8 cellular contexts compared by ENCODE assay signal in genomic region chr15:74889882-74890768, GRCh38. TPM values are rescaled to one million over a fixed set of nuclear protein-coding genes. Genes with fewer than 3 reads are reported as not detected.
DNase-seq lines count a peak whose midpoint lies in the region; TF ChIP-seq lines count a peak whose summit lies in the region.

Gene MPI (plus strand): TSS chr15:74890042. CDS start chr15:74890074, 32 bp downstream.

- H3K4me2 ChIP-seq in H9 (ENCODE audit: insufficient read depth, insufficient read length, low read length) = peak within 1 kb of the TSS; percentile 69

- no peak within 1 kb of the TSS for H2BK5ac ChIP-seq in H9 (ENCODE audit: insufficient read length, low read length)

- H4K8ac ChIP-seq in H9 (replicated peaks; ENCODE audit: insufficient read length, low read depth, low read length) = no peak within 1 kb of the TSS

- H3K9me3 Mint-ChIP-seq in H9 = no peaks in the 10 kb centered on the region; a peak in 1 of 5 replicates
- H3K9me3 Mint-ChIP-seq in activated naive CD4-positive, alpha-beta T cell treated with anti-CD3 and anti-CD28 coated beads, Interleukin-2, amount 50 U/mL, for 24 hours = no peaks in the 10 kb centered on the region

- no peak within 1 kb of the TSS for H4K5ac ChIP-seq in H9 (ENCODE audit: insufficient read length, low read depth, low read length)

- peak within 1 kb of the TSS; percentile 86 to 90 for H3K4me3 Mint-ChIP-seq in H9
- peak within 1 kb of the TSS; percentile 95 for H3K4me3 Mint-ChIP-seq in activated naive CD4-positive, alpha-beta T cell treated with anti-CD3 and anti-CD28 coated beads, Interleukin-2, amount 50 U/mL, for 24 hours

- peak within 1 kb of the TSS; percentile 80 to 96 (median 94); a peak in 6 of 7 replicates for H3K27ac Mint-ChIP-seq in H9
- peak within 1 kb of the TSS; percentile 94 for H3K27ac Mint-ChIP-seq in activated naive CD4-positive, alpha-beta T cell treated with anti-CD3 and anti-CD28 coated beads, Interleukin-2, amount 50 U/mL, for 24 hours

- peaks cover 11% of the 10 kb centered on the region for H3K23me2 ChIP-seq in H9 (ENCODE audit: insufficient read length, low read depth, low read length, poor library complexity, severe bottlenecking)

- no peaks in the 10 kb centered on the region for H3K27me3 ChIP-seq in H9 (ENCODE audit: insufficient read depth, low read length)

- no peak within 1 kb of the TSS for H2BK20ac ChIP-seq in H9 (ENCODE audit: low read depth, low read length, poor library complexity, severe bottlenecking)

- H3K14ac ChIP-seq in H9 (ENCODE audit: insufficient read depth, low read length) = peak within 1 kb of the TSS; percentile 80

- no peak for TF ChIP-seq CTCF in H9 (conservative IDR thresholded peaks at IDR 0.05)

- no peaks in the 10 kb centered on the region for H3K4me1 ChIP-seq in H9 (ENCODE audit: insufficient read depth, low read length)

- no CpG with 5 or more reads among the region's 48 CpGs for whole genome bisulfite sequencing in H9 (ENCODE audit: extremely low coverage, insufficient read length, low lambda C conversion rate)

- peak within 1 kb of the TSS; percentile 56 for H3K9ac ChIP-seq in H9 (ENCODE audit: extremely low read depth, insufficient read length, low read length)

- DNase-seq in G401 (ENCODE audit: low spot score) (peak; percentile 90), H9 (peak; percentile 89), MV-4-11 (lab: John Stamatoyannopoulos, UW) (peak; percentile 71), SKM-1 treated with dmso at 0.1 percent for 144 hours (lab: John Stamatoyannopoulos, UW; ENCODE audit: unreplicated experiment) (peak; percentile 79), globus pallidus (ENCODE audit: low spot score) (peak; percentile 83), occipital lobe (lab: John Stamatoyannopoulos, UW) (peak; percentile 81), superior temporal gyrus (ENCODE audit: extremely low spot score) (peak; percentile 93)

- no peak within 1 kb of the TSS for H3K23ac ChIP-seq in H9 (ENCODE audit: insufficient read length, low read depth, low read length)

- H3K36me3 Mint-ChIP-seq in H9 (ENCODE audit: insufficient read depth in 1 of 3, low read depth in 3 of 3) = peaks cover 15 to 34% (median 25%) of the 10 kb centered on the region in 3 experiments; a peak in 6 of 7 replicates
- peaks cover 5% of the 10 kb centered on the region for H3K36me3 Mint-ChIP-seq in activated naive CD4-positive, alpha-beta T cell treated with anti-CD3 and anti-CD28 coated beads, Interleukin-2, amount 50 U/mL, for 24 hours

- H4K91ac ChIP-seq in H9 (ENCODE audit: insufficient read length, low read depth, low read length) = no peak within 1 kb of the TSS

- H3K9me3 ChIP-seq in H9 (ENCODE audit: control insufficient read depth, low read depth, low read length) = no peaks in the 10 kb centered on the region

- no peaks in the 10 kb centered on the region for H4K20me1 ChIP-seq in H9 (ENCODE audit: control insufficient read depth, insufficient read depth, insufficient read length)

- in situ Hi-C loops in G401 (cut with HindIII; ENCODE audit: low sequenced_read_pairs) = no loop called here

- no peak within 1 kb of the TSS for H3T11ph ChIP-seq in H9 (ENCODE audit: low read length)

- peaks cover under 1% of the 10 kb centered on the region; the same call in 1 of the 2 replicates for H3K27me3 Mint-ChIP-seq in H9 (ENCODE audit: low read depth)
- H3K27me3 Mint-ChIP-seq in activated naive CD4-positive, alpha-beta T cell treated with anti-CD3 and anti-CD28 coated beads, Interleukin-2, amount 50 U/mL, for 24 hours = no peaks in the 10 kb centered on the region

- no peak within 1 kb of the TSS for H2AK5ac ChIP-seq in H9 (ENCODE audit: insufficient read length, low read length)

- no peaks in the 10 kb centered on the region for H3K79me1 ChIP-seq in H9 (ENCODE audit: insufficient read depth, low read depth, low read length, poor library complexity, severe bottlenecking)

- H2BK12ac ChIP-seq in H9 (ENCODE audit: insufficient read length, low read depth, low read length) = no peak within 1 kb of the TSS

- peak within 1 kb of the TSS; percentile 12 for H3K56ac ChIP-seq in H9 (ENCODE audit: insufficient read length, low read depth, low read length)

- no peak within 1 kb of the TSS for H3K4ac ChIP-seq in H9 (ENCODE audit: low read depth, low read length)

- peak within 1 kb of the TSS; percentile 68 for H3K18ac ChIP-seq in H9 (ENCODE audit: insufficient read length, low read depth, low read length)

- peak within 1 kb of the TSS; percentile 83 for H2AFZ ChIP-seq in H9 (ENCODE audit: low read length)

- H3K4me1 Mint-ChIP-seq in H9 = peaks cover 19 to 25% of the 10 kb centered on the region in 2 experiments
- H3K4me1 Mint-ChIP-seq in activated naive CD4-positive, alpha-beta T cell treated with anti-CD3 and anti-CD28 coated beads, Interleukin-2, amount 50 U/mL, for 24 hours = peaks cover 47% of the 10 kb centered on the region

- no peaks in the 10 kb centered on the region for H3K79me2 ChIP-seq in H9 (ENCODE audit: insufficient read depth, low read length)

- no peak within 1 kb of the TSS for H3K27ac ChIP-seq in H9 (ENCODE audit: insufficient read length, low read depth, low read length)

- H2BK120ac ChIP-seq in H9 (ENCODE audit: low read depth, low read length, poor library complexity, severe bottlenecking) = no peak within 1 kb of the TSS

- H2BK15ac ChIP-seq in H9 (ENCODE audit: low read depth, low read length) = no peak within 1 kb of the TSS

RNA-seq across cellular contexts. Expression of gene MPI, which starts in this region (rescaled TPM):
- total RNA-seq in G401 (2014; rRNA removed; shearing (Covaris generic)) = 81.8 and 85.8 TPM in 2 replicates
- 55.0 and 57.5 TPM in 2 replicates for total RNA-seq in H9 (2021)
- 37.9 TPM for total RNA-seq in occipital lobe
